26 cellular contexts compared by ENCODE assay signal in the genomic region with DNA sequence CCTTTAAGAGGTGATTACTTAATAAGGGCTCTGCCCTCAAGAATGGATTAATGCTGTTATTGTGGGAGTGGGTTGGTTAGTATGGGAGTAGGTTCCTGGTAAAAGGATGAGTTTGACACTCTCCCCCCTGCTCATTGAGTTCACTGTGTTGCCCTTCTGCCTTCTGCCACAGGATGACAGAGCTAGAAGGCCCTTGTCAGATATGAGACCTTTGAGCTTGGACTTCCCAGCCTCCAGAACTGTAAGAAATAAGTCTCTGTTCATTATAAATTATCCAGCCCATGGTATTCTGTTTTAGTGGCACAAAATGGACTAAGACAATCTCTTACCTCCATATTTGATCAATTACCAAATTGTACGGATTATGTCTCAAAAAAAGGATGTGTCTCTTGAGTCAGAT.
"Had no signal": no experiment of that assay in that cellular context is flagged by ENCODE, and none has a peak within 500 bp of the region (broad histone marks: within the 10 kb centered on the region; RNA-seq: fewer than 3 reads in every experiment).

No MANE protein-coding gene starts in this region.

- H3K27me3 ChIP-seq: esophagus muscularis mucosa, foreskin keratinocyte, gastroesophageal sphincter had no signal

- H3K36me3 ChIP-seq: esophagus muscularis mucosa, gastroesophageal sphincter had no signal

- DNase-seq: activated CD4-positive, alpha-beta T cell treated with anti-CD3 and anti-CD28 coated beads for 4 hours; activated CD4-positive, alpha-beta T cell treated with anti-CD3 and anti-CD28 coated beads, Interleukin-2, amount 50 U/mL, for 1 hour; activated CD4-positive, alpha-beta T cell treated with anti-CD3 and anti-CD28 coated beads, Interleukin-2, amount 50 U/mL, for 48 hours; activated CD4-positive, CD25-positive, alpha-beta regulatory T cell; activated CD4-positive, CD25-positive, alpha-beta regulatory T cell treated with anti-CD3 and anti-CD28 coated beads, Interleukin-2, amount 50 U/mL, for 72 hours; activated CD8-positive, alpha-beta memory T cell treated with anti-CD3 and anti-CD28 coated beads for 24 hours; activated CD8-positive, alpha-beta T cell treated with anti-CD3 and anti-CD28 coated beads for 36 hours; activated effector memory CD4-positive, alpha-beta T cell treated with Interleukin-2 at 50 U/mL for 16 hours; activated gamma-delta T cell treated with Interleukin-2 at 50 U/mL for 16 hours; activated naive CD4-positive, alpha-beta T cell treated with anti-CD3 and anti-CD28 coated beads, Interleukin-2, amount 50 U/mL, for 16 hours; activated naive CD4-positive, alpha-beta T cell treated with Interleukin-2 at 50 U/mL for 16 hours; activated T-cell treated with anti-CD3 and anti-CD28 coated beads, Interleukin-2, amount 50 U/mL, for 4 hours; amniotic stem cell; anterior cingulate cortex; caudate nucleus; cortex of kidney; dermis blood vessel endothelial cell; effector CD4-positive, alpha-beta T cell; effector memory CD8-positive, alpha-beta T cell; erythroblast; foreskin keratinocyte; T-helper 2 cell had no signal

- H3K4me3 Mint-ChIP-seq: activated CD8-positive, alpha-beta T cell treated with anti-CD3 and anti-CD28 coated beads for 36 hours; activated naive CD8-positive, alpha-beta T cell; activated T-cell treated with anti-CD3 and anti-CD28 coated beads, Interleukin-2, amount 50 U/mL, for 4 hours; activated T-helper 17 cell treated with anti-CD3 and anti-CD28 coated beads, Interleukin-2, amount 50 U/mL, for 72 hours; effector memory CD8-positive, alpha-beta T cell had no signal

- H3K9me3 Mint-ChIP-seq: activated CD8-positive, alpha-beta T cell treated with anti-CD3 and anti-CD28 coated beads for 36 hours; activated T-cell treated with anti-CD3 and anti-CD28 coated beads, Interleukin-2, amount 50 U/mL, for 4 hours; activated T-helper 17 cell treated with anti-CD3 and anti-CD28 coated beads, Interleukin-2, amount 50 U/mL, for 72 hours; effector memory CD8-positive, alpha-beta T cell had no signal

- H3K4me3 ChIP-seq: esophagus muscularis mucosa, gastroesophageal sphincter had no signal

- H3K27me3 Mint-ChIP-seq: activated CD8-positive, alpha-beta T cell treated with anti-CD3 and anti-CD28 coated beads for 36 hours; activated T-helper 17 cell treated with anti-CD3 and anti-CD28 coated beads, Interleukin-2, amount 50 U/mL, for 72 hours had no signal

- ATAC-seq: activated CD8-positive, alpha-beta T cell treated with anti-CD3 and anti-CD28 coated beads for 36 hours; activated T-cell treated with anti-CD3 and anti-CD28 coated beads, Interleukin-2, amount 50 U/mL, for 4 hours; activated T-helper 17 cell treated with anti-CD3 and anti-CD28 coated beads, Interleukin-2, amount 50 U/mL, for 72 hours; effector memory CD8-positive, alpha-beta T cell; foreskin keratinocyte; gastroesophageal sphincter had no signal

- H3K27ac Mint-ChIP-seq: activated CD8-positive, alpha-beta T cell treated with anti-CD3 and anti-CD28 coated beads for 36 hours; activated naive CD8-positive, alpha-beta T cell; activated T-helper 17 cell treated with anti-CD3 and anti-CD28 coated beads, Interleukin-2, amount 50 U/mL, for 72 hours; effector memory CD8-positive, alpha-beta T cell had no signal

- H3K9me3 ChIP-seq: esophagus muscularis mucosa, gastroesophageal sphincter had no signal

- H3K27ac ChIP-seq: esophagus muscularis mucosa, foreskin keratinocyte, gastroesophageal sphincter had no signal
